ENCODE assay signal across 17 cellular contexts in the genomic region with DNA sequence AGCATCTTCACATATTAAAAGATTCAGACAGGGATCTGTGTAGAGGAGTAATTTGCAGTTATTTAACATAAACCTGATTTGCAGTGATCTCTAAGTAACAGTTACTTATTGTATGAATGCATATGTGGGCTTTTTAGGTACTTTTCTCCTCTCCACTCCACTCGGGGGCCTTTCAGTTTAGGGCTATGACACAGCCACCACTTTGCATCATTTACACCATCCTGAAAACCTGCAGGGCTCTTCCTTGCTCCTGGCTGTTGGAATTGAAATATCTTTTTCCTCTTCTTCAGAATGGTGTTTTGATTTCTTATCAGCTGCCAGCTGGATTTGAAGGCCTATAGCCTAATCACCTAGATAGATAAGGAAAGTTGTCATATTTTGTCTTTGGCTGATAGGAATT.
DNase-seq lines count a peak whose midpoint lies in the region; ATAC-seq and TF ChIP-seq lines count a peak whose summit lies in the region.
"Had no signal": no experiment of that assay in that cellular context is flagged by ENCODE, and none has a peak within 500 bp of the region (broad histone marks: within the 10 kb centered on the region; RNA-seq: fewer than 3 reads in every experiment).

No MANE protein-coding gene starts in this region.

- no peaks in the 10 kb centered on the region for H4K20me1 ChIP-seq in GM23338 (replicated peaks; ENCODE audit: insufficient read depth)
- H4K20me1 ChIP-seq: BLaER1 treated with 17β-estradiol and CSF1 and Interleukin-3, amounts not matched to agents 10 nM and 100 nM had no signal

- H3K18ac ChIP-seq in trophoblast cell (ENCODE audit: low read length), result no peak overlapping the region

- no peak overlapping the region for H3K9ac ChIP-seq in trophoblast cell (ENCODE audit: low read length)
- H3K9ac ChIP-seq: BLaER1 treated with 17β-estradiol and CSF1 and Interleukin-3, amounts not matched to agents 10 nM and 100 nM had no signal

- no peaks in the 10 kb centered on the region for H3K79me2 ChIP-seq in GM23338 (replicated peaks; ENCODE audit: insufficient read depth)
- H3K79me2 ChIP-seq in trophoblast cell (ENCODE audit: control insufficient read depth, insufficient read depth, low read length, poor library complexity), result no peaks in the 10 kb centered on the region

- no peak overlapping the region for H3K23ac ChIP-seq in trophoblast cell (ENCODE audit: low read length)

- no peaks in the 10 kb centered on the region for H3K9me3 ChIP-seq in trophoblast cell (ENCODE audit: insufficient read depth, low read depth, low read length)
- H3K9me3 ChIP-seq: A549; BLaER1 treated with 17β-estradiol and CSF1 and Interleukin-3, amounts not matched to agents 10 nM and 100 nM; Caco-2 had no signal

- H3K4me2 ChIP-seq in GM23338, result peak overlapping the region; percentile 23
- no peak overlapping the region for H3K4me2 ChIP-seq in trophoblast cell (ENCODE audit: low read length)
- H3K4me2 ChIP-seq: A549; BLaER1 treated with 17β-estradiol and CSF1 and Interleukin-3, amounts not matched to agents 10 nM and 100 nM had no signal

- no peak overlapping the region for H2BK12ac ChIP-seq in trophoblast cell (ENCODE audit: low read length)

- H3K79me1 ChIP-seq in trophoblast cell (ENCODE audit: low read length), result no peaks in the 10 kb centered on the region

- CTCF ChIA-PET in WTC11 (lab: Charles Lee), result no interaction called here
- CTCF ChIA-PET in activated CD4-positive, alpha-beta memory T cell treated with anti-CD3 and anti-CD28 coated beads, Interleukin-2, amount 10 ng/mL, durations not matched to agents 7 days and 5 days (lab: Charles Lee), result no interaction called here

- H3K27ac ChIP-seq in GM23338 (ENCODE audit: low read depth) (no peak overlapping the region), trophoblast cell (ENCODE audit: low read depth, low read length) (no peak overlapping the region)
- H3K27ac ChIP-seq: 22Rv1; A549; BLaER1 treated with 17β-estradiol and CSF1 and Interleukin-3, amounts not matched to agents 10 nM and 100 nM; C4-2B had no signal

- H3K27me3 ChIP-seq in GM23338 (ENCODE audit: insufficient read depth) (no peaks in the 10 kb centered on the region), trophoblast cell (ENCODE audit: insufficient read depth, low read length) (no peaks in the 10 kb centered on the region)
- H3K27me3 ChIP-seq: BLaER1 treated with 17β-estradiol and CSF1 and Interleukin-3, amounts not matched to agents 10 nM and 100 nM had no signal

- H3K4me3 Mint-ChIP-seq in GM23338 (no peak overlapping the region), WTC11 (no peak overlapping the region)
- no peak overlapping the region for H3K4me3 Mint-ChIP-seq in activated CD4-positive, alpha-beta memory T cell treated with anti-CD3 and anti-CD28 coated beads, Interleukin-2, amount 10 ng/mL, durations not matched to agents 7 days and 5 days
- H3K4me3 Mint-ChIP-seq: B cell; CD4-positive, alpha-beta T cell; CD8-positive, alpha-beta T cell had no signal

- H3K36me3 Mint-ChIP-seq in GM23338 (ENCODE audit: low read depth) (no peaks in the 10 kb centered on the region), WTC11 (peaks cover 6% of the 10 kb centered on the region; the same call in 1 of the 2 replicates)
- H3K36me3 Mint-ChIP-seq in activated CD4-positive, alpha-beta memory T cell treated with anti-CD3 and anti-CD28 coated beads, Interleukin-2, amount 10 ng/mL, durations not matched to agents 7 days and 5 days (ENCODE audit: low read depth), result no peaks in the 10 kb centered on the region
- H3K36me3 Mint-ChIP-seq: CD8-positive, alpha-beta T cell had no signal

- H3K27me3 Mint-ChIP-seq in GM23338 (ENCODE audit: insufficient read depth, low read depth, poor library complexity) (peaks cover 2% of the 10 kb centered on the region), WTC11 (ENCODE audit: low read depth) (no peaks in the 10 kb centered on the region)
- H3K27me3 Mint-ChIP-seq in activated CD4-positive, alpha-beta memory T cell treated with anti-CD3 and anti-CD28 coated beads, Interleukin-2, amount 10 ng/mL, durations not matched to agents 7 days and 5 days, result no peaks in the 10 kb centered on the region
- H3K27me3 Mint-ChIP-seq: B cell; CD4-positive, alpha-beta T cell had no signal

- H3K4me3 ChIP-seq in GM23338 (no peak overlapping the region), trophoblast cell (ENCODE audit: low read depth, low read length) (no peak overlapping the region)
- H3K4me3 ChIP-seq: A549; BLaER1 treated with 17β-estradiol and CSF1 and Interleukin-3, amounts not matched to agents 10 nM and 100 nM had no signal

- H3K4ac ChIP-seq in trophoblast cell (ENCODE audit: low read depth, low read length), result no peak overlapping the region

- TF ChIP-seq CTCF in GM23338 (conservative IDR thresholded peaks at IDR 0.05; ENCODE audit: low read depth in 2 of 2) (no peak), WTC11 (IDR thresholded peaks at IDR 0.05) (no peak)

- POLR2A ChIA-PET in WTC11 (lab: Charles Lee), result no interaction called here
- POLR2A ChIA-PET in activated CD4-positive, alpha-beta memory T cell treated with anti-CD3 and anti-CD28 coated beads, Interleukin-2, amount 10 ng/mL, durations not matched to agents 7 days and 5 days (lab: Charles Lee), result no interaction called here

- H4K91ac ChIP-seq in trophoblast cell (ENCODE audit: low read depth, low read length), result no peak overlapping the region

- no peak overlapping the region for H4K8ac ChIP-seq in trophoblast cell (ENCODE audit: low read depth, low read length)

- H2AFZ ChIP-seq in GM23338, result peak overlapping the region; percentile 20; the same call in 1 of the 2 replicates
- no peak overlapping the region for H2AFZ ChIP-seq in trophoblast cell (ENCODE audit: insufficient read depth, low read length, poor library complexity)

- WGBS in trophoblast cell (ENCODE audit: extremely low coverage, insufficient coverage, insufficient read length), result no CpG with 5 or more reads among the region's 1 CpG

- H3K9me3 Mint-ChIP-seq in GM23338 (no peaks in the 10 kb centered on the region), WTC11 (peaks cover 13% of the 10 kb centered on the region)
- H3K9me3 Mint-ChIP-seq in activated CD4-positive, alpha-beta memory T cell treated with anti-CD3 and anti-CD28 coated beads, Interleukin-2, amount 10 ng/mL, durations not matched to agents 7 days and 5 days, result no peaks in the 10 kb centered on the region
- H3K9me3 Mint-ChIP-seq: CD8-positive, alpha-beta T cell had no signal

- H3K4me1 ChIP-seq in GM23338 (ENCODE audit: insufficient read depth) (peaks cover 31% of the 10 kb centered on the region), trophoblast cell (ENCODE audit: control insufficient read depth in 1 of 2, insufficient read depth in 2 of 2, low read length in 2 of 2) (no peaks in the 10 kb centered on the region)
- H3K4me1 ChIP-seq: A549; BLaER1 treated with 17β-estradiol and CSF1 and Interleukin-3, amounts not matched to agents 10 nM and 100 nM; Caco-2 had no signal

- H3K14ac ChIP-seq in trophoblast cell (ENCODE audit: low read length), result no peak overlapping the region

- H2BK120ac ChIP-seq in trophoblast cell (ENCODE audit: insufficient read depth, low read length, poor library complexity), result no peak overlapping the region

- H4K12ac ChIP-seq in trophoblast cell (ENCODE audit: low read depth, low read length), result no peak overlapping the region

- no peak overlapping the region for H2AK5ac ChIP-seq in trophoblast cell (ENCODE audit: low read length)

- H3F3A ChIP-seq in GM23338 (replicated peaks; ENCODE audit: low read depth), result no peaks in the 10 kb centered on the region

- no peak overlapping the region for H2BK5ac ChIP-seq in trophoblast cell (ENCODE audit: low read depth, low read length, poor library complexity)

- peak overlapping the region; percentile 95 for H3K27ac Mint-ChIP-seq in GM23338
- peak overlapping the region; percentile 57; the same call in 1 of the 2 replicates for H3K27ac Mint-ChIP-seq in WTC11
- no peak overlapping the region for H3K27ac Mint-ChIP-seq in activated CD4-positive, alpha-beta memory T cell treated with anti-CD3 and anti-CD28 coated beads, Interleukin-2, amount 10 ng/mL, durations not matched to agents 7 days and 5 days
- H3K27ac Mint-ChIP-seq: B cell; CD4-positive, alpha-beta T cell; CD8-positive, alpha-beta T cell had no signal

- DNase-seq in GM23338 (ENCODE audit: low spot score), result no peak
- DNase-seq in WTC11 (ENCODE audit: low spot score), result no peak
- DNase-seq in trophoblast cell, result peak; percentile 22 to 67
- no peak for DNase-seq in NCI-H146 treated with DMSO at 0.1 percent for 48 hours (lab: John Stamatoyannopoulos, UW; ENCODE audit: unreplicated experiment)
- DNase-seq in activated CD4-positive, alpha-beta memory T cell treated with anti-CD3 and anti-CD28 coated beads, Interleukin-2, amount 10 ng/mL, durations not matched to agents 7 days and 5 days, result no peak
- DNase-seq: AML-193; Caco-2; Calu3; CD4-positive, alpha-beta T cell; CD8-positive, alpha-beta T cell; DMS79 treated with DMSO at 0.1 percent for 48 hours; GF-D8 had no signal

- H3K9me2 ChIP-seq in GM23338 (ENCODE audit: insufficient read depth), result peaks cover 17% of the 10 kb centered on the region

- H3K4me1 Mint-ChIP-seq in GM23338, result peaks cover 44% of the 10 kb centered on the region
- H3K4me1 Mint-ChIP-seq in WTC11, result peaks cover 51% of the 10 kb centered on the region
- H3K4me1 Mint-ChIP-seq in activated CD4-positive, alpha-beta memory T cell treated with anti-CD3 and anti-CD28 coated beads, Interleukin-2, amount 10 ng/mL, durations not matched to agents 7 days and 5 days, result no peaks in the 10 kb centered on the region
- H3K4me1 Mint-ChIP-seq: B cell had no signal

- no peaks in the 10 kb centered on the region for H3K36me3 ChIP-seq in GM23338 (ENCODE audit: insufficient read depth)
- H3K36me3 ChIP-seq in trophoblast cell (ENCODE audit: control insufficient read depth in 1 of 2, insufficient read depth in 2 of 2, low read length in 2 of 2), result no peaks in the 10 kb centered on the region
- H3K36me3 ChIP-seq: BLaER1 treated with 17β-estradiol and CSF1 and Interleukin-3, amounts not matched to agents 10 nM and 100 nM had no signal

- ATAC-seq in GM23338 (peak; percentile 51; the same call in 2 of the 3 replicates), WTC11 (peak; percentile 67)
- ATAC-seq: A549; CD8-positive, alpha-beta T cell had no signal

TF ChIP-seq in GM23338, 12 proteins besides CTCF, POLR2A, EP300 and RAD21 (continues in another document):
- no peak for TF ChIP-seq ZNF331 (CRISPR knock-in tag; IDR thresholded peaks at IDR 0.05; ENCODE audit: low read depth)

TF ChIP-seq in WTC11, 78 proteins besides CTCF, POLR2A, EP300 and RAD21 (continues in another document):
- no peak for TF ChIP-seq NFATC4 (CRISPR knock-in tag; IDR thresholded peaks at IDR 0.05)
- TF ChIP-seq USF2 (CRISPR knock-in tag; IDR thresholded peaks at IDR 0.05), result no peak
- no peak for TF ChIP-seq CBFB (CRISPR knock-in tag; IDR thresholded peaks at IDR 0.05; ENCODE audit: low read depth)
- no peak for TF ChIP-seq TEAD1 (CRISPR knock-in tag; IDR thresholded peaks at IDR 0.05)

Comparison
In these comparisons a context has a peak if more than half of its experiments do, and no peak if none do; other contexts are left out.
1. DNase-seq: peak in trophoblast cell (2 of 2); none in GM23338 (single experiment), WTC11 (single experiment), NCI-H146 treated with DMSO at 0.1 percent for 48 hours (single experiment) and activated CD4-positive, alpha-beta memory T cell treated with anti-CD3 and anti-CD28 coated beads, Interleukin-2, amount 10 ng/mL, durations not matched to agents 7 days and 5 days (single experiment).